1 cellular context compared by ENCODE assay signal in genomic region chr5:96381526-96381925, GRCh38.
TF ChIP-seq lines count a peak whose summit lies in the region.

No MANE protein-coding gene starts in this region.

TF ChIP-seq in SK-N-SH treated with all-trans-retinoic acid at 6 μM for 48 hours, 23 proteins besides CTCF, POLR2A, EP300 and RAD21 (continued from another document):
- no peak for TF ChIP-seq SNAI2 (CRISPR knock-in tag; IDR thresholded peaks at IDR 0.05)
- no peak for TF ChIP-seq PPARA (CRISPR knock-in tag; IDR thresholded peaks at IDR 0.05; ENCODE audit: borderline replicate concordance)
- no peak for TF ChIP-seq ARNTL (CRISPR knock-in tag; IDR thresholded peaks at IDR 0.05; ENCODE audit: borderline replicate concordance, low read depth)
- TF ChIP-seq CSRNP3 (CRISPR knock-in tag; IDR thresholded peaks at IDR 0.05): no peak
